ENCODE assay signal across 8 cellular contexts in the genomic region with DNA sequence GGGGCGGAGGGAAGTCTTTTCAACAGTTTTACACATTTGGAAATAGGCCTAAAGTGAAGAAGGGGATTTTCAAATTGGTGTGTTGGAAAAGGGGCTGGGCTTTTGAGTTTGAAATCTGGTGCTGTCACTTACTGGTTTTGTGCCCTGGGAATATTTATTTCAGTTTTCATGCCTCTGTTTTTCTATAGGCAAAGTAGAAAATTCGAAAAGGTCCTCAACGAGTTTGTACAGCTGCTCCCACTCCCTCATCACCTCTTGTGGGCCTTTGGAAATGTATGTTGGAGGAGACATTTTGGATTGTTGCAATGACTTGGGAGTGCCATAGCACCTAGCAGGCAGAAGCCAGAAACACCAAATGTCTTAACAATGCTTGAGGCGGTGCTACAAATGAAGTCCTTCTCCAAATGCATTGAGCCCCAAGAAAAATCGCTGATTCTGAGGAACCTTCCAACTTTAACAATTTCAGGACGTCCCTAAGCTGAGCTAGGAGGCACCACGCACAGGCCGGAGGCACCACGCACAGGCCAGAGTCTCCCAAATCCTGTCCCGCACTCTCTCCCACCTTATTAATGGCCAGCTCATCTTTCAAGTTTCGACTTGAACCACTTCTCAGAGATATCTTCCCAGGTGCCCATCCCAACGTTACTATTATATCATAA. TPM values are rescaled to one million over a fixed set of nuclear protein-coding genes. Genes with fewer than 3 reads are reported as not detected.
DNase-seq lines count a peak whose midpoint lies in the region; ATAC-seq and TF ChIP-seq lines count a peak whose summit lies in the region.

No MANE protein-coding gene starts in this region.

- H3K36me3 ChIP-seq in right lobe of liver (peaks cover 0 to 16% (median 6%) of the 10 kb centered on the region in 4 donors), tibial nerve (peaks cover 0 to 13% (median 8%) of the 10 kb centered on the region in 3 donors)

- H3K27ac ChIP-seq in right lobe of liver, result peak overlapping the region; percentile 81 to 97 (median 96)
- H3K27ac ChIP-seq in tibial nerve, result peak overlapping the region; percentile 89 to 97 (median 94)

- H3K4me1 ChIP-seq in right lobe of liver, result peaks cover 0 to 16% (median 0%) of the 10 kb centered on the region in 4 donors
- peaks cover 0 to 26% (median 16%) of the 10 kb centered on the region in 4 donors for H3K4me1 ChIP-seq in tibial nerve

- peak overlapping the region; percentile 88 for H3K4me3 Mint-ChIP-seq in activated CD4-positive, alpha-beta T cell treated with anti-CD3 and anti-CD28 coated beads, Interleukin-2, amount 10 ng/mL, durations not matched to agents 24 days and 14 days

- peak overlapping the region; percentile 66 for H3K27ac Mint-ChIP-seq in activated CD4-positive, alpha-beta T cell treated with anti-CD3 and anti-CD28 coated beads, Interleukin-2, amount 10 ng/mL, durations not matched to agents 24 days and 14 days

- peaks cover 25% of the 10 kb centered on the region for H3K36me3 Mint-ChIP-seq in activated CD4-positive, alpha-beta T cell treated with anti-CD3 and anti-CD28 coated beads, Interleukin-2, amount 10 ng/mL, durations not matched to agents 24 days and 14 days (ENCODE audit: low read depth)

- H3K27me3 ChIP-seq in right lobe of liver, result no peaks in the 10 kb centered on the region
- H3K27me3 ChIP-seq in tibial nerve, result no peaks in the 10 kb centered on the region

- peaks cover 8% of the 10 kb centered on the region for H3K27me3 Mint-ChIP-seq in activated CD4-positive, alpha-beta T cell treated with anti-CD3 and anti-CD28 coated beads, Interleukin-2, amount 10 ng/mL, durations not matched to agents 24 days and 14 days

- TF ChIP-seq CTCF in astrocyte of the spinal cord (IDR thresholded peaks at IDR 0.05; ENCODE audit: low read depth, low read length) (no peak), right lobe of liver (IDR thresholded peaks at IDR 0.05) (no peak), tibial nerve (IDR thresholded peaks at IDR 0.05) (no peak)

- H3K9me3 ChIP-seq in right lobe of liver (no peaks in the 10 kb centered on the region), tibial nerve (no peaks in the 10 kb centered on the region)

- intact Hi-C loops in activated CD4-positive, alpha-beta T cell treated with anti-CD3 and anti-CD28 coated beads, Interleukin-2, amount 10 ng/mL, durations not matched to agents 24 days and 14 days (cut with micrococcal nuclease), result loop anchor here (1.0 to 5.0 kb wide), 2 partner anchors 145 to 1046 kb away; no protein-coding TSS in a partner anchor
- intact Hi-C loops in right lobe of liver (cut with DNase I), result no loop called here

- TF ChIP-seq EP300 in tibial nerve (IDR thresholded peaks at IDR 0.05), result no peak

- in situ Hi-C loops in astrocyte of the spinal cord (cut with HindIII; ENCODE audit: low sequenced_read_pairs), result no loop called here

- no peaks in the 10 kb centered on the region for H3K9me3 Mint-ChIP-seq in activated CD4-positive, alpha-beta T cell treated with anti-CD3 and anti-CD28 coated beads, Interleukin-2, amount 10 ng/mL, durations not matched to agents 24 days and 14 days

- H3K4me3 ChIP-seq in astrocyte of the spinal cord (ENCODE audit: low read depth, low read length), result peak overlapping the region; percentile 95
- H3K4me3 ChIP-seq in right lobe of liver, result peak overlapping the region; percentile 87 to 90 (median 89)
- peak overlapping the region; percentile 84 to 95 (median 92) for H3K4me3 ChIP-seq in tibial nerve

- no peak for DNase-seq in activated CD4-positive, alpha-beta T cell treated with anti-CD3 and anti-CD28 coated beads, Interleukin-2, amount 10 ng/mL, durations not matched to agents 24 days and 14 days
- no peak for DNase-seq in activated CD4-positive, alpha-beta T cell treated with anti-CD3 and anti-CD28 coated beads, Interleukin-2, amount 50 U/mL, for 48 hours
- DNase-seq in astrocyte of the spinal cord (ENCODE audit: low read depth, low spot score), result no peak
- no peak for DNase-seq in right lobe of liver
- DNase-seq in tibial nerve (ENCODE audit: low spot score in 2 of 2), result no peak
- DNase-seq in RKO (ENCODE audit: low spot score), result no peak
- DNase-seq in COR-L47 (lab: John Stamatoyannopoulos, UW), result no peak
- DNase-seq in SK-N-DZ (ENCODE audit: low spot score), result no peak

- peak; percentile 3 to 24 (median 10) for ATAC-seq in right lobe of liver

- 73% methylated on average over 9 of the region's 12 CpGs for WGBS in right lobe of liver (ENCODE audit: insufficient coverage, low coverage, low lambda C conversion rate, missing lambda C conversion rate)
- 79 to 81% methylated on average over 12 of the region's 12 CpGs for WGBS in tibial nerve, 2 donors

- H3K4me1 Mint-ChIP-seq in activated CD4-positive, alpha-beta T cell treated with anti-CD3 and anti-CD28 coated beads, Interleukin-2, amount 10 ng/mL, durations not matched to agents 24 days and 14 days, result peaks cover 51% of the 10 kb centered on the region

- TF ChIP-seq POLR2A in right lobe of liver (IDR thresholded peaks at IDR 0.05) (no peak), tibial nerve (IDR thresholded peaks at IDR 0.05) (no peak)

RNA-seq across cellular contexts. Expression of a gene that starts 0.6 kb away (rescaled TPM):
- 54.5 and 55.4 TPM in 2 replicates for total RNA-seq in activated CD4-positive, alpha-beta T cell treated with anti-CD3 and anti-CD28 coated beads, Interleukin-2, amount 10 ng/mL, durations not matched to agents 24 days and 14 days
- 10 to 100 TPM; 10.9 to 31.4 (median 19.7) TPM for total RNA-seq in right lobe of liver
- total RNA-seq in tibial nerve, result 100 to 1,000 TPM in 1 of 4 donors, 10 to 100 TPM in 3; 32.7 to 643 (median 56.4) TPM
- 46.8 and 941 TPM in 2 replicates for polyA plus RNA-seq in SK-N-DZ (2014; cell fraction: cytosol; rRNA removed)
- 17.1 and 20.6 TPM in 2 replicates for polyA plus RNA-seq in SK-N-DZ (2014; cell fraction: nucleus; rRNA removed)
